ENCODE assay signal across 12 cellular contexts in genomic region chr5:56501949-56502557, GRCh38.
DNase-seq lines count a peak whose midpoint lies in the region; ATAC-seq, FAIRE-seq and TF ChIP-seq lines count a peak whose summit lies in the region.
"Had no signal": no experiment of that assay in that cellular context is flagged by ENCODE, and none has a peak within 500 bp of the region (broad histone marks: within the 10 kb centered on the region; RNA-seq: fewer than 3 reads in every experiment).

No MANE protein-coding gene starts in this region.

- peaks cover 7% of the 10 kb centered on the region for H3K9me3 Mint-ChIP-seq in activated CD8-positive, alpha-beta T cell treated with anti-CD3 and anti-CD28 coated beads, Interleukin-2, amount 10 ng/mL, durations not matched to agents 7 days and 5 days (ENCODE audit: insufficient read depth)
- H3K9me3 Mint-ChIP-seq in activated CD8-positive, alpha-beta T cell treated with anti-CD3 and anti-CD28 coated beads for 36 hours: peaks cover 2% of the 10 kb centered on the region
- no peaks in the 10 kb centered on the region for H3K9me3 Mint-ChIP-seq in activated T-helper 2 cell treated with anti-CD3 and anti-CD28 coated beads, Interferon-gamma antibody, Interleukin-2, Interleukin-4, amounts not matched to agents 10 μg/mL and 5 μg/mL and 100 μg/mL, durations not matched to agents 14 hours and 24 hours and 36 hours
- peaks cover 0 to 4% (median 0%) of the 10 kb centered on the region in 7 donors for H3K9me3 Mint-ChIP-seq in naive B cell
- H3K9me3 Mint-ChIP-seq in nephron progenitor cell: peaks cover 3% of the 10 kb centered on the region

- peaks cover 16% of the 10 kb centered on the region for H3K4me1 ChIP-seq in MM.1S (ENCODE audit: low read length)
- H3K4me1 ChIP-seq: prostate gland had no signal

- H3K79me2 ChIP-seq in MM.1S (ENCODE audit: low read length): no peaks in the 10 kb centered on the region

- H3K9me3 ChIP-seq in MM.1S (replicated peaks; ENCODE audit: insufficient read depth, low read length): no peaks in the 10 kb centered on the region
- H3K9me3 ChIP-seq: prostate gland had no signal

- TF ChIP-seq POLR2A in GM12891 (IDR thresholded peaks at IDR 0.05; ENCODE audit: low read depth, low read length): no peak

- peak overlapping the region; percentile 22 for H3K27ac Mint-ChIP-seq in activated CD8-positive, alpha-beta T cell treated with anti-CD3 and anti-CD28 coated beads, Interleukin-2, amount 10 ng/mL, durations not matched to agents 7 days and 5 days
- no peak overlapping the region for H3K27ac Mint-ChIP-seq in activated CD8-positive, alpha-beta T cell treated with anti-CD3 and anti-CD28 coated beads for 36 hours
- peak overlapping the region; percentile 75 for H3K27ac Mint-ChIP-seq in activated T-helper 2 cell treated with anti-CD3 and anti-CD28 coated beads, Interferon-gamma antibody, Interleukin-2, Interleukin-4, amounts not matched to agents 10 μg/mL and 5 μg/mL and 100 μg/mL, durations not matched to agents 14 hours and 24 hours and 36 hours
- H3K27ac Mint-ChIP-seq in naive B cell (peak overlapping the region; percentile 23 to 73 (median 41)), nephron progenitor cell (no peak overlapping the region)

- ATAC-seq in activated CD8-positive, alpha-beta T cell treated with anti-CD3 and anti-CD28 coated beads, Interleukin-2, amount 10 ng/mL, durations not matched to agents 7 days and 5 days: no peak
- ATAC-seq in activated CD8-positive, alpha-beta T cell treated with anti-CD3 and anti-CD28 coated beads for 36 hours: no peak
- ATAC-seq in naive B cell (ENCODE audit: low read depth in 2 of 2): peak; percentile 69 to 86

- no peaks in the 10 kb centered on the region for H4K20me1 ChIP-seq in MM.1S (ENCODE audit: insufficient read depth, low read length)

- DNase-seq in activated CD8-positive, alpha-beta T cell treated with anti-CD3 and anti-CD28 coated beads, Interleukin-2, amount 10 ng/mL, durations not matched to agents 7 days and 5 days: no peak
- DNase-seq in activated CD8-positive, alpha-beta T cell treated with anti-CD3 and anti-CD28 coated beads for 36 hours: no peak
- DNase-seq in MM.1S: peak; percentile 69
- DNase-seq in activated T-helper 2 cell treated with anti-CD3 and anti-CD28 coated beads, Interferon-gamma antibody, Interleukin-2, Interleukin-4, amounts not matched to agents 10 μg/mL and 5 μg/mL and 100 μg/mL, durations not matched to agents 14 hours and 24 hours and 36 hours (ENCODE audit: low spot score): no peak
- DNase-seq in naive B cell: no peak
- no peak for DNase-seq in amygdala (lab: John Stamatoyannopoulos, UW)
- no peak for DNase-seq in GM12891 (ENCODE audit: insufficient read length, low spot score)
- no peak for DNase-seq in nephron progenitor cell
- DNase-seq: aorta, DMS53, T-helper 9 cell had no signal

- FAIRE-seq in GM12891 (lab: Jason Lieb, UNC): no peak

- no peaks in the 10 kb centered on the region for H3K36me3 Mint-ChIP-seq in activated CD8-positive, alpha-beta T cell treated with anti-CD3 and anti-CD28 coated beads, Interleukin-2, amount 10 ng/mL, durations not matched to agents 7 days and 5 days (ENCODE audit: low read depth)
- no peaks in the 10 kb centered on the region for H3K36me3 Mint-ChIP-seq in activated CD8-positive, alpha-beta T cell treated with anti-CD3 and anti-CD28 coated beads for 36 hours (ENCODE audit: low read depth)
- H3K36me3 Mint-ChIP-seq in activated T-helper 2 cell treated with anti-CD3 and anti-CD28 coated beads, Interferon-gamma antibody, Interleukin-2, Interleukin-4, amounts not matched to agents 10 μg/mL and 5 μg/mL and 100 μg/mL, durations not matched to agents 14 hours and 24 hours and 36 hours (ENCODE audit: low read depth): no peaks in the 10 kb centered on the region
- H3K36me3 Mint-ChIP-seq in naive B cell (peaks cover 0 to 6% of the 10 kb centered on the region in 2 donors), nephron progenitor cell (ENCODE audit: low read depth) (no peaks in the 10 kb centered on the region)

- POLR2A ChIA-PET in activated CD8-positive, alpha-beta T cell treated with anti-CD3 and anti-CD28 coated beads, Interleukin-2, amount 10 ng/mL, durations not matched to agents 7 days and 5 days (lab: Charles Lee): no interaction called here
- POLR2A ChIA-PET in activated CD8-positive, alpha-beta T cell treated with anti-CD3 and anti-CD28 coated beads for 36 hours (lab: Charles Lee): no interaction called here

- peak overlapping the region; percentile 25; the same call in 1 of the 2 replicates for H3K4me2 ChIP-seq in MM.1S (ENCODE audit: low read depth, low read length)

- no peak overlapping the region for H3K9ac ChIP-seq in MM.1S (ENCODE audit: low read length)

- peaks cover 3% of the 10 kb centered on the region for H3K27me3 Mint-ChIP-seq in activated CD8-positive, alpha-beta T cell treated with anti-CD3 and anti-CD28 coated beads, Interleukin-2, amount 10 ng/mL, durations not matched to agents 7 days and 5 days (ENCODE audit: low read depth)
- no peaks in the 10 kb centered on the region for H3K27me3 Mint-ChIP-seq in activated CD8-positive, alpha-beta T cell treated with anti-CD3 and anti-CD28 coated beads for 36 hours
- H3K27me3 Mint-ChIP-seq in activated T-helper 2 cell treated with anti-CD3 and anti-CD28 coated beads, Interferon-gamma antibody, Interleukin-2, Interleukin-4, amounts not matched to agents 10 μg/mL and 5 μg/mL and 100 μg/mL, durations not matched to agents 14 hours and 24 hours and 36 hours (ENCODE audit: low read depth): no peaks in the 10 kb centered on the region
- no peaks in the 10 kb centered on the region for H3K27me3 Mint-ChIP-seq in naive B cell
- H3K27me3 Mint-ChIP-seq in nephron progenitor cell (ENCODE audit: low read depth, poor library complexity): peaks cover 20% of the 10 kb centered on the region

- H3K4me3 ChIP-seq in MM.1S (ENCODE audit: low read length): no peak overlapping the region
- H3K4me3 ChIP-seq: prostate gland had no signal

- H3F3A ChIP-seq in MM.1S (ENCODE audit: insufficient read depth, low read length): no peaks in the 10 kb centered on the region

- no peaks in the 10 kb centered on the region for H3K9me2 ChIP-seq in MM.1S (replicated peaks; ENCODE audit: insufficient read depth, low read length)

- peaks cover 8% of the 10 kb centered on the region for H3K4me1 Mint-ChIP-seq in activated CD8-positive, alpha-beta T cell treated with anti-CD3 and anti-CD28 coated beads, Interleukin-2, amount 10 ng/mL, durations not matched to agents 7 days and 5 days (ENCODE audit: low read depth)
- H3K4me1 Mint-ChIP-seq in activated CD8-positive, alpha-beta T cell treated with anti-CD3 and anti-CD28 coated beads for 36 hours (ENCODE audit: low read depth): peaks cover 8% of the 10 kb centered on the region
- peaks cover 16% of the 10 kb centered on the region for H3K4me1 Mint-ChIP-seq in activated T-helper 2 cell treated with anti-CD3 and anti-CD28 coated beads, Interferon-gamma antibody, Interleukin-2, Interleukin-4, amounts not matched to agents 10 μg/mL and 5 μg/mL and 100 μg/mL, durations not matched to agents 14 hours and 24 hours and 36 hours (ENCODE audit: low read depth)
- peaks cover 19 to 28% (median 27%) of the 10 kb centered on the region in 3 donors for H3K4me1 Mint-ChIP-seq in naive B cell
- H3K4me1 Mint-ChIP-seq in nephron progenitor cell: no peaks in the 10 kb centered on the region

- intact Hi-C loops in activated CD8-positive, alpha-beta T cell treated with anti-CD3 and anti-CD28 coated beads for 36 hours (cut with micrococcal nuclease): no loop called here
- intact Hi-C loops in activated T-helper 2 cell treated with anti-CD3 and anti-CD28 coated beads, Interferon-gamma antibody, Interleukin-2, Interleukin-4, amounts not matched to agents 10 μg/mL and 5 μg/mL and 100 μg/mL, durations not matched to agents 14 hours and 24 hours and 36 hours (cut with micrococcal nuclease): no loop called here

- H3K27me3 ChIP-seq in MM.1S (replicated peaks; ENCODE audit: insufficient read depth, low read length): no peaks in the 10 kb centered on the region

- H3K4me3 Mint-ChIP-seq in activated CD8-positive, alpha-beta T cell treated with anti-CD3 and anti-CD28 coated beads, Interleukin-2, amount 10 ng/mL, durations not matched to agents 7 days and 5 days: no peak overlapping the region
- no peak overlapping the region for H3K4me3 Mint-ChIP-seq in activated CD8-positive, alpha-beta T cell treated with anti-CD3 and anti-CD28 coated beads for 36 hours
- peak overlapping the region; percentile 42 for H3K4me3 Mint-ChIP-seq in activated T-helper 2 cell treated with anti-CD3 and anti-CD28 coated beads, Interferon-gamma antibody, Interleukin-2, Interleukin-4, amounts not matched to agents 10 μg/mL and 5 μg/mL and 100 μg/mL, durations not matched to agents 14 hours and 24 hours and 36 hours (ENCODE audit: low read depth)
- H3K4me3 Mint-ChIP-seq in naive B cell (peak overlapping the region in 4 of 8 donors; percentile 37 to 70 (median 50)), nephron progenitor cell (no peak overlapping the region)

- CTCF ChIA-PET in activated CD8-positive, alpha-beta T cell treated with anti-CD3 and anti-CD28 coated beads, Interleukin-2, amount 10 ng/mL, durations not matched to agents 7 days and 5 days (lab: Charles Lee): no interaction called here
- CTCF ChIA-PET in activated CD8-positive, alpha-beta T cell treated with anti-CD3 and anti-CD28 coated beads for 36 hours (lab: Charles Lee): no interaction called here

- TF ChIP-seq CTCF in activated CD8-positive, alpha-beta T cell treated with anti-CD3 and anti-CD28 coated beads for 36 hours (IDR thresholded peaks at IDR 0.05): no peak
- TF ChIP-seq CTCF in MM.1S (IDR thresholded peaks at IDR 0.05; ENCODE audit: low read length) (no peak), nephron progenitor cell (IDR thresholded peaks at IDR 0.05) (no peak)

- H3K27ac ChIP-seq in MM.1S (ENCODE audit: low read length): peak overlapping the region; percentile 29; the same call in 1 of the 2 replicates
- H3K27ac ChIP-seq: prostate gland had no signal

- H3K36me3 ChIP-seq in MM.1S (replicated peaks; ENCODE audit: insufficient read depth, low read length): no peaks in the 10 kb centered on the region
- H3K36me3 ChIP-seq: prostate gland had no signal

- peak overlapping the region; percentile 26; the same call in 1 of the 2 replicates for H2AFZ ChIP-seq in MM.1S (ENCODE audit: low read length)

TF ChIP-seq in GM12891, 5 proteins besides CTCF, POLR2A, EP300 and RAD21:
- TF ChIP-seq PAX5 (IDR thresholded peaks at IDR 0.05; ENCODE audit: insufficient read depth, low read length, severe bottlenecking) (no peak), POLR2AphosphoS5 (IDR thresholded peaks at IDR 0.05; ENCODE audit: low read depth, low read length) (no peak), TAF1 (IDR thresholded peaks at IDR 0.05; ENCODE audit: low read depth, low read length) (no peak), SPI1 (IDR thresholded peaks at IDR 0.05; ENCODE audit: low read depth, low read length) (no peak), POU2F2 (IDR thresholded peaks at IDR 0.05; ENCODE audit: low read depth, low read length) (no peak)

Comparison
In these comparisons a context has a peak if more than half of its experiments do, and no peak if none do; other contexts are left out.
1. H3K27ac Mint-ChIP-seq: peak in activated CD8-positive, alpha-beta T cell treated with anti-CD3 and anti-CD28 coated beads, Interleukin-2, amount 10 ng/mL, durations not matched to agents 7 days and 5 days (single experiment), activated T-helper 2 cell treated with anti-CD3 and anti-CD28 coated beads, Interferon-gamma antibody, Interleukin-2, Interleukin-4, amounts not matched to agents 10 μg/mL and 5 μg/mL and 100 μg/mL, durations not matched to agents 14 hours and 24 hours and 36 hours (single experiment) and naive B cell (6 of 6); none in activated CD8-positive, alpha-beta T cell treated with anti-CD3 and anti-CD28 coated beads for 36 hours (single experiment) and nephron progenitor cell (single experiment).
2. ATAC-seq: peak in naive B cell (2 of 2); none in activated CD8-positive, alpha-beta T cell treated with anti-CD3 and anti-CD28 coated beads, Interleukin-2, amount 10 ng/mL, durations not matched to agents 7 days and 5 days (single experiment) and activated CD8-positive, alpha-beta T cell treated with anti-CD3 and anti-CD28 coated beads for 36 hours (single experiment).